ENCODE assay signal across 8 cellular contexts in the genomic region with DNA sequence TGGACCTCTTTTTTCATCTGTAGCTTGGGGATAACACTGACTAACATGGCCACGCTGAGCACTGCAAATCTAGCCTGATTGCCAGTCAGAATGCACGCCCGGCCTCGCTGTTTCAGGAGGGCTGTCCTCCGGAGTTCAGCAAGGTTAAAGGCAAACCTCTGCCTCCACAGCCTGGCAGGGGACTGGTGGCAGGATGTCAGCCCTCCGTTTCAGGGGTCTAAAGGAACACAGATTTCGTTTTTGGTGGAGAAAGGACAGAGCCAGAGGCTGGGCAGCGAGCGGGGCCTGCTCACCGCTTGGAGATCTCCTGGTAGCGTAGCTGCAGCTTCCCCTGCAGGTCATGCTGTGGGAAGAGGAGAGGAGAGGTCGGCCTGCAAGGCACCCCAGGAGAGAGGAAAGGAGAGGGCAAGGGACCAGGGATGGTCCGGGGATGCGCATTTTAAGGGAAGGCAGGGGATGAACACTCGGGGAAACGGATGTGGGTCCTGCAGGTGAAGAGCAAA. TPM values are rescaled to one million over a fixed set of nuclear protein-coding genes. Genes with fewer than 3 reads are reported as not detected.
DNase-seq lines count a peak whose midpoint lies in the region; ATAC-seq, FAIRE-seq and TF ChIP-seq lines count a peak whose summit lies in the region.

No MANE protein-coding gene starts in this region.

- H3K4me3 ChIP-seq in LNCaP clone FGC (ENCODE audit: low read depth, low read length): peak overlapping the region; percentile 94
- peak overlapping the region; percentile 53 to 69 for H3K4me3 ChIP-seq in body of pancreas
- peak overlapping the region; percentile 85 to 98 for H3K4me3 ChIP-seq in left lung
- peak overlapping the region; percentile 74 to 92 (median 89) for H3K4me3 ChIP-seq in thyroid gland (replicated peaks in 1 of 3)

- H3K27me3 ChIP-seq in body of pancreas (no peaks in the 10 kb centered on the region), left lung (no peaks in the 10 kb centered on the region), thyroid gland (no peaks in the 10 kb centered on the region)

- 0 to 1% methylated on average over 15 to 16 of the region's 16 CpGs for WGBS in body of pancreas, 2 donors
- WGBS in thyroid gland, 2 donors: 3 to 5% methylated on average over 13 to 16 of the region's 16 CpGs

- TF ChIP-seq POLR2A in body of pancreas (IDR thresholded peaks at IDR 0.05) (no peak), thyroid gland (IDR thresholded peaks at IDR 0.05) (no peak)

- peak overlapping the region; percentile 84 to 91 (median 88) for H3K27ac ChIP-seq in body of pancreas
- peak overlapping the region; percentile 87 to 88 for H3K27ac ChIP-seq in left lung
- peak overlapping the region; percentile 60 to 94 (median 85) for H3K27ac ChIP-seq in thyroid gland

- FAIRE-seq in frontal cortex (lab: Jason Lieb, UNC): no peak

- TF ChIP-seq CTCF in LNCaP clone FGC (IDR thresholded peaks at IDR 0.05; ENCODE audit: control insufficient read depth, extremely low read depth, insufficient read depth) (no peak), body of pancreas (IDR thresholded peaks at IDR 0.05) (no peak), left lung (IDR thresholded peaks at IDR 0.05) (no peak), thyroid gland (IDR thresholded peaks at IDR 0.05) (no peak)

- intact Hi-C loops in body of pancreas (cut with DNase I): no loop called here
- intact Hi-C loops in left lung (cut with DNase I): no loop called here
- intact Hi-C loops in thyroid gland (cut with DNase I): no loop called here

- H3K4me1 ChIP-seq in body of pancreas (peaks cover 36% of the 10 kb centered on the region), left lung (peaks cover 23 to 38% of the 10 kb centered on the region in 2 donors), thyroid gland (peaks cover 27 to 49% of the 10 kb centered on the region in 2 donors)

- ATAC-seq in body of pancreas: peak; percentile 2
- ATAC-seq in left lung: peak; percentile 23

- H3K36me3 ChIP-seq in body of pancreas (replicated peaks in 1 of 2; ENCODE audit: insufficient read depth in 1 of 2, low read depth in 2 of 2) (peaks cover 0 to under 1% of the 10 kb centered on the region in 2 donors), left lung (peaks cover 0 to 33% of the 10 kb centered on the region in 2 donors), thyroid gland (peaks cover 2 to 4% of the 10 kb centered on the region in 2 donors)

- H3K9me3 ChIP-seq in body of pancreas (no peaks in the 10 kb centered on the region), left lung (no peaks in the 10 kb centered on the region), thyroid gland (no peaks in the 10 kb centered on the region)

- DNase-seq in activated naive CD4-positive, alpha-beta T cell treated with Interleukin-2 at 50 U/mL for 16 hours: peak; percentile 15
- DNase-seq in activated naive CD4-positive, alpha-beta T cell (lab: John Stamatoyannopoulos, UW): no peak
- no peak for DNase-seq in LNCaP clone FGC (ENCODE audit: low read depth)
- DNase-seq in body of pancreas: no peak
- DNase-seq in left lung: peak in 1 of 2 donors; percentile 54
- DNase-seq in thyroid gland: peak in 1 of 2 donors; percentile 20
- no peak for DNase-seq in A172 (ENCODE audit: low spot score)
- no peak for DNase-seq in frontal cortex (ENCODE audit: low spot score in 2 of 2)

RNA-seq across cellular contexts. Expression of a gene that starts 0.6 kb away (rescaled TPM):
- total RNA-seq in body of pancreas (1 to 10 TPM; 4.3 to 6.7 TPM), left lung (10 to 100 TPM; 38.7 to 40.8 TPM), thyroid gland (10 to 100 TPM in 2 of 4 donors, 1 to 10 TPM in 2; 3.8 to 39.7 (median 17.0) TPM), frontal cortex (7.3 TPM)
- total RNA-seq in A172 (2014; rRNA removed; shearing (Covaris generic)): 31.8 and 71.4 TPM in 2 replicates

RNA-seq across cellular contexts. Expression of a gene that starts 0.7 kb away (rescaled TPM):
- 100 to 1,000 TPM; 322 to 334 TPM for total RNA-seq in body of pancreas
- total RNA-seq in left lung: 1,000 to 10,000 TPM; 1,595 to 1,630 TPM
- total RNA-seq in thyroid gland: 100 to 1,000 TPM; 262 to 525 (median 420) TPM
- total RNA-seq in A172 (2014; rRNA removed; shearing (Covaris generic)): 193 and 479 TPM in 2 replicates
- 157 TPM for total RNA-seq in frontal cortex

RNA-seq across cellular contexts. Expression of a gene that starts 12.5 kb away (rescaled TPM):
- total RNA-seq in body of pancreas (10 to 100 TPM; 34.0 to 41.2 TPM), left lung (10 to 100 TPM; 44.1 to 58.3 TPM), thyroid gland (100 to 1,000 TPM in 1 of 4 donors, 10 to 100 TPM in 3; 20.8 to 114 (median 74.0) TPM), frontal cortex (16.7 TPM)
- 53.1 and 70.6 TPM in 2 replicates for total RNA-seq in A172 (2014; rRNA removed; shearing (Covaris generic))

RNA-seq across cellular contexts. Expression of a gene that starts 22.4 kb away (rescaled TPM):
- total RNA-seq in body of pancreas: 10 to 100 TPM in 1 of 2 donors, 1 to 10 TPM in 1; 9.1 to 25.7 TPM
- 10 to 100 TPM; 14.4 to 29.0 TPM for total RNA-seq in left lung
- 10 to 100 TPM; 21.1 to 49.7 (median 30.5) TPM for total RNA-seq in thyroid gland
- total RNA-seq in A172 (2014; rRNA removed; shearing (Covaris generic)): 1.0 and 1.2 TPM in 2 replicates
- total RNA-seq in frontal cortex: 2.4 TPM

RNA-seq across cellular contexts. Expression of a gene that starts 43.3 kb away (rescaled TPM):
- total RNA-seq in body of pancreas (100 to 1,000 TPM in 1 of 2 donors, 10 to 100 TPM in 1; 68.7 to 110 TPM), left lung (10 to 100 TPM in 1 of 2 donors, 1 to 10 TPM in 1; 2.5 to 24.8 TPM), thyroid gland (10 to 100 TPM; 19.9 to 99.8 (median 46.6) TPM), frontal cortex (0.82 TPM)
- not detected in 2 replicates for total RNA-seq in A172 (2014; rRNA removed; shearing (Covaris generic))
